1 cellular context compared by ENCODE assay signal in genomic region chr4:142095886-142096605, GRCh38.
TF ChIP-seq lines count a peak whose summit lies in the region.

No MANE protein-coding gene starts in this region.

TF ChIP-seq in HCT116, 20 proteins besides CTCF, POLR2A, EP300 and RAD21 (continued from another document):
- peak; percentile 60; the same call in 1 of the 2 replicates for TF ChIP-seq POLR2AphosphoS5 (IDR thresholded peaks at IDR 0.05; ENCODE audit: low read depth, low read length)
- no peak for TF ChIP-seq ZFX (IDR thresholded peaks at IDR 0.05)
- TF ChIP-seq EGR1 (IDR thresholded peaks at IDR 0.05; ENCODE audit: low read depth): no peak
- TF ChIP-seq TCF7L2 (IDR thresholded peaks at IDR 0.05; ENCODE audit: borderline replicate concordance, extremely low read depth, insufficient read depth, insufficient read length): peak; percentile 85
- peak; percentile 25; the same call in 1 of the 2 replicates for TF ChIP-seq ATF3 (IDR thresholded peaks at IDR 0.05)
TF ChIP-seq in HCT116: peak in this region for 12.
